24 cellular contexts compared by ENCODE assay signal in the genomic region with DNA sequence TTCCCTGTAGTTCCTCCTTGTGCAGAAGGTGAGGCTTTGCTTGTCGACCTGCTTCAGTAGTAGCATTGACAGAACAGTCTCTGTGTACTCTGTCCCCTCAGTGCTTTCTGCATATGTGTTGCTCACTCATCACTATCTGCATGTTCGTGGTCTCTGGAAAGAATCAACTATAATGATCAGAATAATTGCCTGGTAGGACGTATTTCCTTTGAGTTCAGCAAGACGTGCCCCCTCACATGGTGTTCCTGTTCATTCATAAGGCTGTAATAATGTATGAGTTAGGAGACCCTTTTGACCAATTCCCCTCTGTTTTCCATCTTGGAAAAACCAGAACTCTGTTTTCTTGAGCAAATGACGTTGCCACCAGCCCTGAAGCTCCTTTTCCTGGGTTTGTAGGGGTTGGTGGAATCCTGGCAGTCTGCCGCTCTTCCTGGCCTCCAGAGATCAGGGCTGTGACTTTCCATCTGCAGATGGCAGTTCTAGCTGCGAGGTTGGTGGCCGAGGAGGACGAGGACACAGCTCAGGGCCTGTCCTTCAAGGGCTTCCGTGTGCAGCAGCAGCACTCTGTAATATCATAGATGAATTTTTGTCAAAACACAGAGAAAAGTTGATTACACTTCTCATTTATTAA.
A peak's percentile ranks its signal among the peaks of the same experiment; 100 is the strongest.
DNase-seq lines count a peak whose midpoint lies in the region; ATAC-seq and TF ChIP-seq lines count a peak whose summit lies in the region.
"Had no signal": no experiment of that assay in that cellular context is flagged by ENCODE, and none has a peak within 500 bp of the region (broad histone marks: within the 10 kb centered on the region; RNA-seq: fewer than 3 reads in every experiment).

No MANE protein-coding gene starts in this region.

- peak overlapping the region; percentile 24 to 82 (median 64) for H3K4me2 ChIP-seq in BLaER1 treated with 17β-estradiol and CSF1 and Interleukin-3, amounts not matched to agents 10 nM and 100 nM
- H3K4me2 ChIP-seq in OCI-LY3 (ENCODE audit: low read length) = peak overlapping the region; percentile 44

- H3K4me1 Mint-ChIP-seq in endothelial cell (ENCODE audit: unreplicated experiment) = peaks cover 38% of the 10 kb centered on the region

- no peaks in the 10 kb centered on the region for H3K27me3 ChIP-seq in BLaER1 treated with 17β-estradiol and CSF1 and Interleukin-3, amounts not matched to agents 10 nM and 100 nM
- no peaks in the 10 kb centered on the region for H3K27me3 ChIP-seq in OCI-LY3 (ENCODE audit: low read depth, low read length)
- H3K27me3 ChIP-seq: MG63, SJCRH30, testis, vagina had no signal

- H3K4me1 ChIP-seq in BLaER1 treated with 17β-estradiol and CSF1 and Interleukin-3, amounts not matched to agents 10 nM and 100 nM = peaks cover 21 to 36% (median 29%) of the 10 kb centered on the region in 10 experiments
- peaks cover 17% of the 10 kb centered on the region for H3K4me1 ChIP-seq in OCI-LY3 (ENCODE audit: low read length)
- H3K4me1 ChIP-seq in mesodermal cell (ENCODE audit: control insufficient read depth, insufficient read depth, low read length, poor library complexity, severe bottlenecking) = peaks cover 14% of the 10 kb centered on the region

- no peak overlapping the region for H2AFZ ChIP-seq in OCI-LY3 (ENCODE audit: low read depth, low read length)

- ATAC-seq in HG02763 (IDR thresholded peaks at IDR 0.05; ENCODE audit: unreplicated experiment) (no peak), GM18909 (IDR thresholded peaks at IDR 0.05; ENCODE audit: poor library complexity, unreplicated experiment) (no peak)
- ATAC-seq: activated T-cell treated with anti-CD3 and anti-CD28 coated beads, Interleukin-2, amount 50 U/mL, for 4 hours; naive thymus-derived CD4-positive, alpha-beta T cell; Panc1; stimulated activated effector memory CD8-positive, alpha-beta T cell treated with anti-CD3 and anti-CD28 coated beads, Interleukin-12 subunit alpha, Interleukin-12 subunit beta, amount 100 ng/mL, for 72 hours had no signal

- peaks cover 0 to 8% (median 0%) of the 10 kb centered on the region in 11 experiments; a peak in 2 of 22 replicates for H3K36me3 ChIP-seq in BLaER1 treated with 17β-estradiol and CSF1 and Interleukin-3, amounts not matched to agents 10 nM and 100 nM
- H3K36me3 ChIP-seq in OCI-LY3 (replicated peaks; ENCODE audit: low read depth, low read length) (no peaks in the 10 kb centered on the region), mesodermal cell (ENCODE audit: control insufficient read depth, insufficient read depth, low read length) (no peaks in the 10 kb centered on the region)
- H3K36me3 ChIP-seq: MG63, SJCRH30, vagina had no signal

- H3K79me2 ChIP-seq in OCI-LY3 (ENCODE audit: low read length) = no peaks in the 10 kb centered on the region

- peak overlapping the region; percentile 88 for H3K27ac Mint-ChIP-seq in endothelial cell (ENCODE audit: unreplicated experiment)
- H3K27ac Mint-ChIP-seq: naive thymus-derived CD4-positive, alpha-beta T cell; stimulated activated effector memory CD8-positive, alpha-beta T cell treated with anti-CD3 and anti-CD28 coated beads, Interleukin-12 subunit alpha, Interleukin-12 subunit beta, amount 100 ng/mL, for 72 hours had no signal

- H3K27ac ChIP-seq in BLaER1 treated with 17β-estradiol and CSF1 and Interleukin-3, amounts not matched to agents 10 nM and 100 nM = peak overlapping the region in 6 of 11 experiments; percentile 11 to 63 (median 42); a peak in 9 of 22 replicates
- no peak overlapping the region for H3K27ac ChIP-seq in OCI-LY3 (ENCODE audit: low read length)
- H3K27ac ChIP-seq in mesodermal cell (ENCODE audit: low read depth, low read length, severe bottlenecking) = peak overlapping the region; percentile 73
- H3K27ac ChIP-seq: coronary artery, SJCRH30, testis, vagina had no signal

- H3K27me3 Mint-ChIP-seq in endothelial cell (ENCODE audit: unreplicated experiment) = no peaks in the 10 kb centered on the region
- H3K27me3 Mint-ChIP-seq: naive thymus-derived CD4-positive, alpha-beta T cell had no signal

- H3K9me3 Mint-ChIP-seq in endothelial cell (ENCODE audit: unreplicated experiment) = no peaks in the 10 kb centered on the region
- H3K9me3 Mint-ChIP-seq: activated T-cell treated with anti-CD3 and anti-CD28 coated beads, Interleukin-2, amount 50 U/mL, for 4 hours; naive thymus-derived CD4-positive, alpha-beta T cell; stimulated activated effector memory CD8-positive, alpha-beta T cell treated with anti-CD3 and anti-CD28 coated beads, Interleukin-12 subunit alpha, Interleukin-12 subunit beta, amount 100 ng/mL, for 72 hours had no signal

- no peaks in the 10 kb centered on the region for H3K36me3 Mint-ChIP-seq in endothelial cell (ENCODE audit: low read depth, unreplicated experiment)
- H3K36me3 Mint-ChIP-seq: stimulated activated effector memory CD8-positive, alpha-beta T cell treated with anti-CD3 and anti-CD28 coated beads, Interleukin-12 subunit alpha, Interleukin-12 subunit beta, amount 100 ng/mL, for 72 hours had no signal

- no peak for DNase-seq in endothelial cell (ENCODE audit: low spot score)
- DNase-seq in head of caudate nucleus = no peak
- DNase-seq in GM10266 (ENCODE audit: extremely low spot score) = no peak
- DNase-seq: activated CD4-positive, alpha-beta T cell treated with anti-CD3 and anti-CD28 coated beads for 4 hours; activated naive CD4-positive, alpha-beta T cell treated with Interleukin-2 at 50 U/mL for 16 hours; activated T-cell treated with anti-CD3 and anti-CD28 coated beads, Interleukin-2, amount 50 U/mL, for 4 hours; amniotic stem cell; MG63; naive thymus-derived CD4-positive, alpha-beta T cell; NCI-H1436; NCI-H524 treated with DMSO at 0.1 percent for 48 hours; occipital lobe; SJCRH30; stimulated activated CD4-positive, alpha-beta T cell treated with anti-CD3 and anti-CD28 coated beads, Interleukin-2, amount 100 ng/mL, for 48 hours; testis had no signal

- peak overlapping the region in 7 of 11 experiments; percentile 19 to 43 (median 33); a peak in 7 of 22 replicates for H3K9ac ChIP-seq in BLaER1 treated with 17β-estradiol and CSF1 and Interleukin-3, amounts not matched to agents 10 nM and 100 nM
- no peak overlapping the region for H3K9ac ChIP-seq in OCI-LY3 (ENCODE audit: low read length)

- no peak for TF ChIP-seq CTCF in OCI-LY3 (IDR thresholded peaks at IDR 0.05; ENCODE audit: low read depth, low read length)
- no peak for TF ChIP-seq CTCF in endothelial cell (IDR thresholded peaks at IDR 0.05; ENCODE audit: unreplicated experiment)
- no peak for TF ChIP-seq CTCF in GM10266 (IDR thresholded peaks at IDR 0.05; ENCODE audit: control insufficient read depth, insufficient read depth, low read depth, missing control alignments)

- 74 to 97% methylated on average over 5 to 6 of the region's 10 CpGs for WGBS in mesodermal cell (ENCODE audit: insufficient coverage in 2 of 2), 2 experiments

- peaks cover 9 to 93% (median 25%) of the 10 kb centered on the region in 11 experiments; a peak in 17 of 22 replicates for H4K20me1 ChIP-seq in BLaER1 treated with 17β-estradiol and CSF1 and Interleukin-3, amounts not matched to agents 10 nM and 100 nM
- H4K20me1 ChIP-seq in OCI-LY3 (ENCODE audit: insufficient read depth, low read length) = peaks cover 20% of the 10 kb centered on the region; the same call in 1 of the 2 replicates

- intact Hi-C loops in head of caudate nucleus (cut with DNase I) = no loop called here

- H3K9me3 ChIP-seq in BLaER1 treated with 17β-estradiol and CSF1 and Interleukin-3, amounts not matched to agents 10 nM and 100 nM (replicated peaks in 1 of 11) = no peaks in the 10 kb centered on the region
- no peaks in the 10 kb centered on the region for H3K9me3 ChIP-seq in OCI-LY3 (ENCODE audit: insufficient read depth, low read length)
- H3K9me3 ChIP-seq in mesodermal cell (ENCODE audit: control insufficient read depth, low read length) = no peaks in the 10 kb centered on the region
- H3K9me3 ChIP-seq: MG63, SJCRH30, testis, vagina had no signal

- H3K4me3 ChIP-seq in BLaER1 treated with 17β-estradiol and CSF1 and Interleukin-3, amounts not matched to agents 10 nM and 100 nM = no peak overlapping the region
- no peak overlapping the region for H3K4me3 ChIP-seq in OCI-LY3 (ENCODE audit: low read length)
- no peak overlapping the region for H3K4me3 ChIP-seq in mesodermal cell (ENCODE audit: extremely low read depth, insufficient read depth, low read length, poor library complexity, severe bottlenecking)
- H3K4me3 ChIP-seq: coronary artery, MG63, SJCRH30, testis, vagina had no signal

- no peak overlapping the region for H3K4me3 Mint-ChIP-seq in endothelial cell (ENCODE audit: unreplicated experiment)
- H3K4me3 Mint-ChIP-seq: activated T-cell treated with anti-CD3 and anti-CD28 coated beads, Interleukin-2, amount 50 U/mL, for 4 hours; naive thymus-derived CD4-positive, alpha-beta T cell; stimulated activated effector memory CD8-positive, alpha-beta T cell treated with anti-CD3 and anti-CD28 coated beads, Interleukin-12 subunit alpha, Interleukin-12 subunit beta, amount 100 ng/mL, for 72 hours had no signal
